In the genomic region with DNA sequence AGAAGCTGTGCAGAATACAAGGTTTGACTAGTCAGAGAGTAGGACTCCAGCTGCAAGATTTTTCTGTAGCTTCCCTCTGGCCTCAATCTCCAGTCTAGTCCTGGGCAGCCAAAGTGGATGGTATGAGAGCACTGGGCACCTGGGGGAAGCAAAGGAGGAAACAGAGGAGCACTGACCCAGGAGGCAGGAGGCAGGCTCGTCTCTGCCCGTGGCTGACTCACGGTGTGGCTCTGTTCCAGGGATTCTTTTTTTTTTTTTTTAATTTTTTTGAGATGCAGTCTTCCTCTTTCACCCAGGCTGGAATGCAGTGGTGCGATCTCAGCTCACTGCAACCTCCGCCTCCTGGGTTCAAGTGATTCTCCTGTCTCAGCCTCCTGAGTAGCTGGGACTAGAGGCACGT, we compare ENCODE assay signal across 20 cellular contexts. TPM values are rescaled to one million over a fixed set of nuclear protein-coding genes. Genes with fewer than 3 reads are reported as not detected.
A peak's percentile ranks its signal among the peaks of the same experiment; 100 is the strongest.
DNase-seq lines count a peak whose midpoint lies in the region; ATAC-seq and TF ChIP-seq lines count a peak whose summit lies in the region.
"Had no signal": no experiment of that assay in that cellular context is flagged by ENCODE, and none has a peak within 500 bp of the region (broad histone marks: within the 10 kb centered on the region; RNA-seq: fewer than 3 reads in every experiment).

No MANE protein-coding gene starts in this region.

- DNase-seq in ACHN (peak; percentile 52), EH (ENCODE audit: low read depth) (peak; percentile 36), NCI-H226 (peak; percentile 74), dermis microvascular lymphatic vessel endothelial cell (ENCODE audit: low read depth in 2 of 2) (peak; percentile 37 to 68), SW480 (ENCODE audit: low spot score) (no peak), endodermal cell (no peak), right cardiac atrium (no peak)
- DNase-seq: activated CD4-positive, alpha-beta T cell treated with anti-CD3 and anti-CD28 coated beads, Interleukin-2, amount 50 U/mL, for 48 hours; activated naive CD8-positive, alpha-beta T cell treated with anti-CD3 and anti-CD28 coated beads for 36 hours; activated T-cell treated with anti-CD3 and anti-CD28 coated beads, Interleukin-2, amount 50 U/mL, for 4 hours; effector memory CD8-positive, alpha-beta T cell; hippocampal formation; left cardiac atrium; NCI-H1694 treated with DMSO at 0.1 percent for 48 hours; NCI-H524 treated with DMSO at 0.1 percent for 48 hours; occipital lobe; stimulated activated CD4-positive, alpha-beta T cell treated with anti-CD3 and anti-CD28 coated beads, Interleukin-2, amount 100 ng/mL, for 24 hours had no signal

- ATAC-seq in HG03159 (IDR thresholded peaks at IDR 0.05; ENCODE audit: unreplicated experiment) (no peak), right cardiac atrium (no peak)
- ATAC-seq: activated T-cell treated with anti-CD3 and anti-CD28 coated beads, Interleukin-2, amount 50 U/mL, for 4 hours; effector memory CD8-positive, alpha-beta T cell; left cardiac atrium had no signal

- in situ Hi-C loops in ACHN (cut with HindIII; ENCODE audit: low pct_ligation_motif_present, low pct_unique_long_range_greater_than_20kb, low sequenced_read_pairs) = no loop called here

- no peak for TF ChIP-seq CTCF in endodermal cell (conservative IDR thresholded peaks at IDR 0.05)

- H3K9ac ChIP-seq in endodermal cell (ENCODE audit: extremely low read depth, low read length, poor library complexity, severe bottlenecking) = no peak overlapping the region

- H3K4me3 Mint-ChIP-seq in endodermal cell = no peak overlapping the region
- H3K4me3 Mint-ChIP-seq: activated naive CD8-positive, alpha-beta T cell treated with anti-CD3 and anti-CD28 coated beads for 36 hours; activated T-cell treated with anti-CD3 and anti-CD28 coated beads, Interleukin-2, amount 50 U/mL, for 4 hours; effector memory CD8-positive, alpha-beta T cell had no signal

- H3K27me3 ChIP-seq in endodermal cell (ENCODE audit: control insufficient read depth, insufficient read depth, low read length, poor library complexity, severe bottlenecking) (peaks cover 2% of the 10 kb centered on the region), right cardiac atrium (ENCODE audit: control insufficient read depth, insufficient read depth) (no peaks in the 10 kb centered on the region)

- H3K9me3 ChIP-seq in endodermal cell (ENCODE audit: control insufficient read depth, low read length) = no peaks in the 10 kb centered on the region
- H3K9me3 ChIP-seq in right cardiac atrium (ENCODE audit: control insufficient read depth, low read length) = no peaks in the 10 kb centered on the region

- H3K27ac Mint-ChIP-seq in endodermal cell = no peak overlapping the region
- H3K27ac Mint-ChIP-seq: activated naive CD8-positive, alpha-beta T cell treated with anti-CD3 and anti-CD28 coated beads for 36 hours; effector memory CD8-positive, alpha-beta T cell had no signal

- H3K36me3 ChIP-seq in endodermal cell (ENCODE audit: control insufficient read depth, insufficient read depth, low read length) = no peaks in the 10 kb centered on the region
- H3K36me3 ChIP-seq: cardiac muscle cell had no signal

- H3K9me3 Mint-ChIP-seq in endodermal cell = no peaks in the 10 kb centered on the region
- H3K9me3 Mint-ChIP-seq: activated naive CD8-positive, alpha-beta T cell treated with anti-CD3 and anti-CD28 coated beads for 36 hours; activated T-cell treated with anti-CD3 and anti-CD28 coated beads, Interleukin-2, amount 50 U/mL, for 4 hours; effector memory CD8-positive, alpha-beta T cell had no signal

- no peaks in the 10 kb centered on the region for H3K36me3 Mint-ChIP-seq in endodermal cell (ENCODE audit: low read depth)
- H3K36me3 Mint-ChIP-seq: activated naive CD8-positive, alpha-beta T cell treated with anti-CD3 and anti-CD28 coated beads for 36 hours had no signal

- no peak overlapping the region for H3K4me3 ChIP-seq in endodermal cell (ENCODE audit: low read length)
- no peak overlapping the region for H3K4me3 ChIP-seq in right cardiac atrium (ENCODE audit: low read length)
- H3K4me3 ChIP-seq: cardiac muscle cell had no signal

- WGBS in endodermal cell (ENCODE audit: insufficient coverage in 1 of 2, insufficient read length in 1 of 2), 2 experiments = 90 to 96% methylated on average over 3 to 6 of the region's 6 CpGs
- 39% methylated on average over 6 of the region's 6 CpGs for WGBS in right cardiac atrium

- H3K27me3 Mint-ChIP-seq in endodermal cell (ENCODE audit: insufficient read depth) = peaks cover 39% of the 10 kb centered on the region

- peaks cover 6% of the 10 kb centered on the region for H3K4me1 Mint-ChIP-seq in endodermal cell

- intact Hi-C loops in right cardiac atrium (cut with DNase I) = no loop called here

- H3K27ac ChIP-seq in endodermal cell (ENCODE audit: low read depth, low read length) (no peak overlapping the region), right cardiac atrium (ENCODE audit: low read length) (no peak overlapping the region)
- H3K27ac ChIP-seq: cardiac muscle cell had no signal

- H3K4me1 ChIP-seq in endodermal cell (ENCODE audit: control insufficient read depth, insufficient read depth, low read length) = peaks cover 5% of the 10 kb centered on the region
- no peaks in the 10 kb centered on the region for H3K4me1 ChIP-seq in right cardiac atrium (ENCODE audit: control insufficient read depth, insufficient read depth, low read length)

RNA-seq across cellular contexts. Expression of a gene that starts 4.1 kb away (rescaled TPM):
- total RNA-seq in dermis microvascular lymphatic vessel endothelial cell (not detected in 2 replicates), endodermal cell (10 to 100 TPM; 45.8 to 51.9 TPM), right cardiac atrium (1,000 to 10,000 TPM in 1 of 4 donors, 100 to 1,000 TPM in 1, 10 to 100 TPM in 2; 37.1 to 2,245 (median 160) TPM)
- polyA plus RNA-seq in endodermal cell (2013, experiment 1 of 2) = 110 TPM
- 184 TPM for polyA plus RNA-seq in endodermal cell (2013, experiment 2 of 2)
- 1,679 TPM for polyA plus RNA-seq in right cardiac atrium
- total RNA-seq: activated naive CD8-positive, alpha-beta T cell treated with anti-CD3 and anti-CD28 coated beads for 36 hours; activated T-cell treated with anti-CD3 and anti-CD28 coated beads, Interleukin-2, amount 50 U/mL, for 4 hours; subcutaneous adipose tissue had no signal

RNA-seq across cellular contexts. Expression of a gene that starts 15.3 kb away (rescaled TPM):
- not detected in 2 replicates for total RNA-seq in dermis microvascular lymphatic vessel endothelial cell
- total RNA-seq in endodermal cell = not detected
- polyA plus RNA-seq in endodermal cell (2013, experiment 1 of 2) = 1.6 TPM
- 3.4 TPM for polyA plus RNA-seq in endodermal cell (2013, experiment 2 of 2)
- over 10,000 TPM; 26,185 to 59,291 (median 38,228) TPM for total RNA-seq in right cardiac atrium
- 45,715 TPM for polyA plus RNA-seq in right cardiac atrium
- total RNA-seq: activated naive CD8-positive, alpha-beta T cell treated with anti-CD3 and anti-CD28 coated beads for 36 hours; activated T-cell treated with anti-CD3 and anti-CD28 coated beads, Interleukin-2, amount 50 U/mL, for 4 hours; subcutaneous adipose tissue had no signal

RNA-seq across cellular contexts. Expression of a gene that starts 56.9 kb away (rescaled TPM):
- total RNA-seq in dermis microvascular lymphatic vessel endothelial cell (5.9 and 7.0 TPM in 2 replicates), endodermal cell (10 to 100 TPM; 29.6 to 31.5 TPM), right cardiac atrium (10 to 100 TPM; 30.4 to 54.9 (median 36.8) TPM)
- polyA plus RNA-seq in endodermal cell (2013, experiment 1 of 2) = 27.6 TPM
- polyA plus RNA-seq in endodermal cell (2013, experiment 2 of 2) = 29.3 TPM
- 16.2 TPM for polyA plus RNA-seq in right cardiac atrium

RNA-seq across cellular contexts. Expression of a gene that starts 57.1 kb away (rescaled TPM):
- 30.2 and 53.2 TPM in 2 replicates for total RNA-seq in dermis microvascular lymphatic vessel endothelial cell
- total RNA-seq in endodermal cell = 10 to 100 TPM; 22.3 to 30.0 TPM
- 15.8 TPM for polyA plus RNA-seq in endodermal cell (2013, experiment 1 of 2)
- polyA plus RNA-seq in endodermal cell (2013, experiment 2 of 2) = 14.0 TPM
- total RNA-seq in right cardiac atrium = 10 to 100 TPM; 46.6 to 75.2 (median 58.9) TPM
- polyA plus RNA-seq in right cardiac atrium = 36.7 TPM

Comparison
In these comparisons a context has a peak if more than half of its experiments do, and no peak if none do; other contexts are left out.
1. DNase-seq: peak in ACHN (single experiment), EH (single experiment), NCI-H226 (single experiment) and dermis microvascular lymphatic vessel endothelial cell (2 of 2); none in SW480 (single experiment), endodermal cell (single experiment) and right cardiac atrium (0 of 3).
2. RNA of a gene that starts 4.1 kb away (total RNA-seq): 37.1 to 2,245 TPM in right cardiac atrium and 45.8 to 51.9 TPM in endodermal cell; not detected in dermis microvascular lymphatic vessel endothelial cell; every median in the first group is over 10 times any median in the second.
3. RNA of a gene that starts 15.3 kb away (total RNA-seq): 26,185 to 59,291 TPM in right cardiac atrium; not detected in endodermal cell and not detected in dermis microvascular lymphatic vessel endothelial cell; every median in the first group is over 1,000 times any median in the second.